6 cellular contexts compared by ENCODE assay signal in the genomic region with DNA sequence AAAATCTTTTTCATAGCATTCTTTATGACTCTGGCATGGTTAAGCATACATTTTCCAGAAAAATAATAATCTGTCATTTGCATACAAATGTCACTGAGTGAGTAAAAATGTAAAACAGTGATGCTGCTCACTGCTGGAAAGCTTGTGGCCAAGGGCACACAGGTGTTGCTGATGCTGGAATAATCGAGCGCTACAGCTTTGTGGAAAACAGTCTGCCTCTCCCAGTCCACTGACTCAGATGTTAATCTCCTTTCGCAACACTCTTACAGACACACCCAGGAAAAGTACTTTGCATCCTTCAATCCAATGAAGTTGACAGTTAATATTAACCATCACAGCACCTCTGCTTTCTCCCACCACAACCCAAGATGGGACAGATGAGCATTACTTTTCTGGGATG. TPM values are rescaled to one million over a fixed set of nuclear protein-coding genes. Genes with fewer than 3 reads are reported as not detected.
"Had no signal": no experiment of that assay in that cellular context is flagged by ENCODE, and none has a peak within 500 bp of the region (broad histone marks: within the 10 kb centered on the region; RNA-seq: fewer than 3 reads in every experiment).

No MANE protein-coding gene starts in this region.

RNA-seq across cellular contexts. Expression of a gene that starts 27.7 kb away (rescaled TPM):
- total RNA-seq: adrenal gland, left lobe of liver, osteoblast, psoas muscle, sigmoid colon, thoracic aorta had no signal
- polyA plus RNA-seq: adrenal gland had no signal
